In genomic region chr4:111362891-111363290, GRCh38 we compare ENCODE assay signal across 22 cellular contexts.
A peak's percentile ranks its signal among the peaks of the same experiment; 100 is the strongest.
DNase-seq lines count a peak whose midpoint lies in the region; ATAC-seq and TF ChIP-seq lines count a peak whose summit lies in the region.
"Had no signal": no experiment of that assay in that cellular context is flagged by ENCODE, and none has a peak within 500 bp of the region (broad histone marks: within the 10 kb centered on the region; RNA-seq: fewer than 3 reads in every experiment).

No MANE protein-coding gene starts in this region.

- no peaks in the 10 kb centered on the region; the same call in 1 of the 2 replicates for H3K9me2 ChIP-seq in Karpas-422 (replicated peaks; ENCODE audit: insufficient read depth, low read length)

- H3K36me3 ChIP-seq in A673 (ENCODE audit: insufficient read depth, low read length, poor library complexity, severe bottlenecking), result no peaks in the 10 kb centered on the region
- H3K36me3 ChIP-seq in Karpas-422 (ENCODE audit: insufficient read depth, low read length), result no peaks in the 10 kb centered on the region
- H3K36me3 ChIP-seq: breast epithelium, SJCRH30, uterus had no signal

- intact Hi-C loops in A673 (cut with micrococcal nuclease; ENCODE audit: unreplicated experiment), result no loop called here

- POLR2A ChIA-PET in A673 (lab: Charles Lee; ENCODE audit: low non-redundant PET), result no interaction called here

- no peak overlapping the region for H3K9ac ChIP-seq in Karpas-422 (ENCODE audit: low read length)

- H3K4me1 ChIP-seq in A673 (ENCODE audit: insufficient read depth, low read length, poor library complexity, severe bottlenecking) (no peaks in the 10 kb centered on the region), Karpas-422 (ENCODE audit: low read length) (no peaks in the 10 kb centered on the region)
- H3K4me1 ChIP-seq: breast epithelium, foreskin keratinocyte, SJCRH30, uterus had no signal

- H3K27ac ChIP-seq in A673 (ENCODE audit: low read depth, low read length, poor library complexity, severe bottlenecking) (no peak overlapping the region), Karpas-422 (ENCODE audit: low read length) (no peak overlapping the region)
- H3K27ac ChIP-seq: breast epithelium, foreskin keratinocyte, SJCRH30, uterus had no signal

- H3K4me2 ChIP-seq in Karpas-422 (ENCODE audit: low read depth, low read length, poor library complexity, severe bottlenecking), result no peak overlapping the region

- in situ Hi-C loops in astrocyte of the spinal cord (cut with HindIII; ENCODE audit: low sequenced_read_pairs), result no loop called here

- no peak overlapping the region for H2AFZ ChIP-seq in Karpas-422 (ENCODE audit: low read length)

- no peaks in the 10 kb centered on the region for H3K79me2 ChIP-seq in Karpas-422 (ENCODE audit: low read length)

- CTCF ChIA-PET in A673 (lab: Charles Lee), result no interaction called here

- H3K9me3 ChIP-seq in A673 (ENCODE audit: low read depth, low read length, poor library complexity, severe bottlenecking) (no peaks in the 10 kb centered on the region), Karpas-422 (ENCODE audit: low read length) (peaks cover 3% of the 10 kb centered on the region; the same call in 1 of the 2 replicates)
- H3K9me3 ChIP-seq: uterus had no signal

- BruUV-seq in A673 (replicated peaks; lab: Mats Ljungman, UMichigan), result no TSS peak

- H3K27me3 ChIP-seq in A673 (replicated peaks; ENCODE audit: insufficient read depth, low read depth, low read length, poor library complexity) (no peaks in the 10 kb centered on the region), Karpas-422 (ENCODE audit: low read length) (no peaks in the 10 kb centered on the region)
- H3K27me3 ChIP-seq: breast epithelium, foreskin keratinocyte, SJCRH30, uterus had no signal

- H4K20me1 ChIP-seq in Karpas-422 (ENCODE audit: insufficient read depth, low read depth, low read length), result no peaks in the 10 kb centered on the region

- DNase-seq in A673 (ENCODE audit: low spot score) (peak; percentile 15), GM04503 (ENCODE audit: low read depth) (peak; percentile 98), astrocyte of the spinal cord (ENCODE audit: low read depth, low spot score) (peak; percentile 56), left kidney (ENCODE audit: low read depth, low spot score) (peak; percentile 2), Karpas-422 (no peak), NCI-H2196 (lab: John Stamatoyannopoulos, UW; ENCODE audit: unreplicated experiment) (no peak), NCI-H774 (lab: John Stamatoyannopoulos, UW) (no peak)
- DNase-seq: ACHN; activated CD4-positive, alpha-beta T cell treated with anti-CD3 and anti-CD28 coated beads, Interleukin-2, amount 10 ng/mL, durations not matched to agents 24 days and 14 days; activated naive CD4-positive, alpha-beta T cell treated with anti-CD3 and anti-CD28 coated beads for 36 hours; Calu3; foreskin keratinocyte; GDM1; H7; NCI-H1694; stimulated activated naive CD8-positive, alpha-beta T cell treated with anti-CD3 and anti-CD28 coated beads, Interleukin-15, amount 100 ng/mL, for 72 hours; T-helper 9 cell; uterus had no signal

- TF ChIP-seq CTCF in A673 (conservative IDR thresholded peaks at IDR 0.05; ENCODE audit: low read depth, low read length) (no peak), astrocyte of the spinal cord (IDR thresholded peaks at IDR 0.05; ENCODE audit: low read depth, low read length) (no peak)

- no peak overlapping the region for H3K4me3 ChIP-seq in A673 (ENCODE audit: low read depth, low read length, poor library complexity, severe bottlenecking)
- no peak overlapping the region for H3K4me3 ChIP-seq in astrocyte of the spinal cord (ENCODE audit: low read depth, low read length)
- no peak overlapping the region for H3K4me3 ChIP-seq in Karpas-422 (ENCODE audit: low read length)
- H3K4me3 ChIP-seq: breast epithelium, SJCRH30, uterus had no signal

- no peak for ATAC-seq in GM18870 (IDR thresholded peaks at IDR 0.05; ENCODE audit: unreplicated experiment)
- ATAC-seq: foreskin keratinocyte; left lobe of liver; stimulated activated naive CD8-positive, alpha-beta T cell treated with anti-CD3 and anti-CD28 coated beads, Interleukin-15, amount 100 ng/mL, for 72 hours had no signal

Comparison
In these comparisons a context has a peak if more than half of its experiments do, and no peak if none do; other contexts are left out.
1. DNase-seq: peak in A673 (single experiment), GM04503 (single experiment), astrocyte of the spinal cord (single experiment) and left kidney (single experiment); none in Karpas-422 (single experiment), NCI-H2196 (single experiment) and NCI-H774 (single experiment).